Comparison of ENCODE assay signal across 32 cellular contexts in the genomic region with DNA sequence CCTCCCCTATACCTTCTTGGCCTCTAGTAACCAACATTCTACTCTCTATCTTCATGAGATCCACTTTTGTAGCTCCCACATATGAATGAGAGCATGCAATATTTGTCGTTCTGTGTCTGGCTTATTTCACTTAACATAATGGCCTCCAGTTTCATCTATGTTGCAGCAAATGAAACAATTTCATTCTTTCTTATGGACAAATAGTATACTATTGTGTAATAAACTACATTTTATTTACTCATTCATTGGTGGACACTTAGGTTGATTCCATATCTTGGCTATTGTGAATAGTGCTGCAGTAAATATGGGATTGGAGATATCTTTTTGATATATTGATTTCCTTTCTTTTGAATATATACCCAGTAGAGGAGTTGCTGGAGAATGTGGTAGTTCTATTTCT.
"Had no signal": no experiment of that assay in that cellular context is flagged by ENCODE, and none has a peak within 500 bp of the region (broad histone marks: within the 10 kb centered on the region; RNA-seq: fewer than 3 reads in every experiment).

No MANE protein-coding gene starts in this region.

- H3K36me3 ChIP-seq: adrenal gland, ascending aorta, brain microvascular endothelial cell, breast epithelium, cardiac muscle cell had no signal

- H3K27ac ChIP-seq: adrenal gland, ascending aorta, body of pancreas, brain microvascular endothelial cell, breast epithelium, cardiac muscle cell had no signal

- H3K9me3 ChIP-seq: adrenal gland, ascending aorta, body of pancreas, breast epithelium had no signal

- DNase-seq: activated effector memory CD4-positive, alpha-beta T cell treated with anti-CD3 and anti-CD28 coated beads, Interleukin-2, amount 50 U/mL, for 16 hours; activated effector memory CD4-positive, alpha-beta T cell treated with Interleukin-2 at 50 U/mL for 16 hours; activated gamma-delta T cell; activated gamma-delta T cell treated with Interleukin-2 at 50 U/mL for 16 hours; activated naive CD4-positive, alpha-beta T cell; activated naive CD4-positive, alpha-beta T cell treated with anti-CD3 and anti-CD28 coated beads for 36 hours; activated naive CD4-positive, alpha-beta T cell treated with anti-CD3 and anti-CD28 coated beads, Interleukin-2, amount 10 ng/mL, durations not matched to agents 7 days and 5 days; activated naive CD4-positive, alpha-beta T cell treated with anti-CD3 and anti-CD28 coated beads, Interleukin-2, amount 50 U/mL, for 16 hours; activated naive CD4-positive, alpha-beta T cell treated with Interleukin-2 at 50 U/mL for 16 hours; activated naive CD8-positive, alpha-beta T cell treated with anti-CD3 and anti-CD28 coated beads for 36 hours; activated naive CD8-positive, alpha-beta T cell treated with anti-CD3 and anti-CD28 coated beads, Interleukin-2, amount 10 ng/mL, durations not matched to agents 7 days and 5 days; activated naive CD8-positive, alpha-beta T cell treated with anti-CD3 and anti-CD28 coated beads, Interleukin-2, amount 50 U/mL, for 24 hours; activated T-cell treated with anti-CD3 and anti-CD28 coated beads, Interleukin-2, amount 50 U/mL, for 4 hours; activated T-cell treated with anti-CD3 and anti-CD28 coated beads, Interleukin-2, amount 50 U/mL, for 48 hours; activated T-cell treated with anti-CD3 and anti-CD28 coated beads, Interleukin-2, amount 50 U/mL, for 72 hours; adrenal gland; amniotic stem cell; amygdala; anterior cingulate cortex; aorta; body of pancreas; brain microvascular endothelial cell; caudate nucleus; central memory CD4-positive, alpha-beta T cell; cerebellar nuclear complex had no signal

- ATAC-seq: activated naive CD4-positive, alpha-beta T cell treated with anti-CD3 and anti-CD28 coated beads, Interleukin-2, amount 50 U/mL, for 72 hours; activated naive CD8-positive, alpha-beta T cell treated with anti-CD3 and anti-CD28 coated beads, Interleukin-2, amount 50 U/mL, for 24 hours; activated T-cell treated with anti-CD3 and anti-CD28 coated beads, Interleukin-2, amount 50 U/mL, for 4 hours; activated T-cell treated with anti-CD3 and anti-CD28 coated beads, Interleukin-2, amount 50 U/mL, for 72 hours; activated T-helper 17 cell treated with anti-CD3 and anti-CD28 coated beads, Interleukin-2, amount 50 U/mL, for 72 hours; body of pancreas had no signal

- FAIRE-seq: astrocyte, bronchial epithelial cell had no signal

- H3K27me3 ChIP-seq: adrenal gland, ascending aorta, brain microvascular endothelial cell, breast epithelium, cardiac muscle cell had no signal

- H3K4me1 ChIP-seq: ascending aorta, body of pancreas, breast epithelium had no signal

- H3K4me3 ChIP-seq: adrenal gland, ascending aorta, body of pancreas, breast epithelium, cardiac muscle cell had no signal
